Comparison of ENCODE assay signal across 14 cellular contexts in the genomic region with DNA sequence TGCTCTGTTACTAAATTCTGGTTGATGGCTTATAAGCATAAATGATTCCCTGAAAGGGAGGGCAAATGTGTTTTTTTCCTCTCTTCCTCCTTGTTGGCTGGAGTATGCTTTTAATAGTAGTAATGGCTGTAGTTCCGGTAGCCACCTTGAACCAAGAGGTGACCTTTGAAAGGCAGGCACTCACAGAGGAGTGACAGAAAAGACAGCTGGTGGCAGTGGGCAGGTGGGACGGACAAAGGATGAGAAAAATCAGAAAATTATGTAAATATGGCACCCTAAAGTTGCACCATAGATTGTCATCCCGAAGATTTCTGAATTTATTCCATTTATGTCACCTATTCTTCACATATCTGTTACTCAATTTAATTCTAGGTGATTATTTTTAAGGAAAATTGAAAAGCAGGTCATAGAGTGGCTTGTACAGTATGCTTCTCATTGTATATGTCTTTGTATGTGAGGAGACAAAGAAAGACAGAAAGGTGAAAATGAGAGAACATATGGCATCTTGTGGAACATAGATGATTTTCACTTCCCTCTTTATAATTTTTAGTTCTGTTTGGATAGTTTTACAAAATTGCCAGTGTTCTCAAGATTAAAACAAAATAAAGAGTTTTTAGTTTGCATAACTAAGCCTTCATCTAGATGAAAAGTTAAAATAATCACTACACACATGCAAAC. TPM values are rescaled to one million over a fixed set of nuclear protein-coding genes. Genes with fewer than 3 reads are reported as not detected.
DNase-seq lines count a peak whose midpoint lies in the region; ATAC-seq, FAIRE-seq and TF ChIP-seq lines count a peak whose summit lies in the region.
"Had no signal": no experiment of that assay in that cellular context is flagged by ENCODE, and none has a peak within 500 bp of the region (broad histone marks: within the 10 kb centered on the region; RNA-seq: fewer than 3 reads in every experiment).

No MANE protein-coding gene starts in this region.

- H3K4me3 ChIP-seq in psoas muscle, result no peak overlapping the region
- H3K4me3 ChIP-seq: SJCRH30 had no signal

- no peaks in the 10 kb centered on the region for H3K27me3 ChIP-seq in psoas muscle (ENCODE audit: insufficient read depth in 3 of 3, low read length in 2 of 3)
- H3K27me3 ChIP-seq: SJCRH30 had no signal

- intact Hi-C loops in psoas muscle (cut with DNase I), result no loop called here

- no peak for TF ChIP-seq CTCF in psoas muscle (IDR thresholded peaks at IDR 0.05)

- no peaks in the 10 kb centered on the region for H3K4me1 ChIP-seq in psoas muscle
- H3K4me1 ChIP-seq: SJCRH30 had no signal

- H3K36me3 ChIP-seq in psoas muscle (ENCODE audit: insufficient read depth in 1 of 2, low read depth in 1 of 2), result no peaks in the 10 kb centered on the region
- H3K36me3 ChIP-seq: SJCRH30 had no signal

- DNase-seq in GM12891 (ENCODE audit: insufficient read length, low spot score) (no peak), HTR-8/SVneo (ENCODE audit: insufficient read length, low spot score) (no peak), NCI-H774 (lab: John Stamatoyannopoulos, UW) (no peak), NCI-H2107 (lab: John Stamatoyannopoulos, UW) (no peak), psoas muscle (no peak)
- DNase-seq: activated CD4-positive, CD25-positive, alpha-beta regulatory T cell treated with anti-CD3 and anti-CD28 coated beads, Interleukin-2, amount 50 U/mL, for 72 hours; activated effector memory CD4-positive, alpha-beta T cell treated with Interleukin-2 at 50 U/mL for 16 hours; EL; H7; SJCRH30 had no signal

- H3K9me3 ChIP-seq in psoas muscle, result no peaks in the 10 kb centered on the region
- H3K9me3 ChIP-seq: SJCRH30 had no signal

- H3K27ac ChIP-seq in psoas muscle, result no peak overlapping the region
- H3K27ac ChIP-seq: KMS-11, SJCRH30 had no signal

- WGBS in psoas muscle, 3 donors, result 64 to 73% (median 68%) methylated on average over 3 of the region's 3 CpGs

- ATAC-seq in GM19397 (IDR thresholded peaks at IDR 0.05; ENCODE audit: unreplicated experiment), result peak; percentile 77
- peak; percentile 63 for ATAC-seq in HG02840 (IDR thresholded peaks at IDR 0.05; ENCODE audit: low FRiP score, unreplicated experiment)
- ATAC-seq in HG03469 (IDR thresholded peaks at IDR 0.05; ENCODE audit: unreplicated experiment), result peak; percentile 40
- no peak for ATAC-seq in psoas muscle

- FAIRE-seq in GM12891 (lab: Jason Lieb, UNC), result peak; percentile 83
- no peak for FAIRE-seq in HTR-8/SVneo (lab: Jason Lieb, UNC)

- TF ChIP-seq POLR2A in GM12891 (IDR thresholded peaks at IDR 0.05; ENCODE audit: low read depth, low read length), result no peak

TF ChIP-seq in GM12891, 5 proteins besides CTCF, POLR2A, EP300 and RAD21:
- TF ChIP-seq TAF1 (IDR thresholded peaks at IDR 0.05; ENCODE audit: low read depth, low read length) (no peak), SPI1 (IDR thresholded peaks at IDR 0.05; ENCODE audit: low read depth, low read length) (peak; percentile 83), POU2F2 (IDR thresholded peaks at IDR 0.05; ENCODE audit: low read depth, low read length) (no peak), POLR2AphosphoS5 (IDR thresholded peaks at IDR 0.05; ENCODE audit: low read depth, low read length) (no peak), PAX5 (IDR thresholded peaks at IDR 0.05; ENCODE audit: insufficient read depth, low read length, severe bottlenecking) (no peak)

RNA-seq across cellular contexts. Expression of a gene that starts 17.0 kb away (rescaled TPM):
- 0.06 TPM for polyA plus RNA-seq in GM12891 (2012; ENCODE audit: low read depth, missing spikeins)
- not detected for total RNA-seq in psoas muscle
- under 1 TPM in 2 of 3 donors, not detected in 1; 0.10 to 0.38 TPM for polyA plus RNA-seq in psoas muscle
- total RNA-seq: H7, SJCRH30 had no signal

Comparison
In these comparisons a context has a peak if more than half of its experiments do, and no peak if none do; other contexts are left out.
1. ATAC-seq: peak in GM19397 (single experiment), HG02840 (single experiment) and HG03469 (single experiment); none in psoas muscle (0 of 4).